8 cellular contexts compared by ENCODE assay signal in the genomic region with DNA sequence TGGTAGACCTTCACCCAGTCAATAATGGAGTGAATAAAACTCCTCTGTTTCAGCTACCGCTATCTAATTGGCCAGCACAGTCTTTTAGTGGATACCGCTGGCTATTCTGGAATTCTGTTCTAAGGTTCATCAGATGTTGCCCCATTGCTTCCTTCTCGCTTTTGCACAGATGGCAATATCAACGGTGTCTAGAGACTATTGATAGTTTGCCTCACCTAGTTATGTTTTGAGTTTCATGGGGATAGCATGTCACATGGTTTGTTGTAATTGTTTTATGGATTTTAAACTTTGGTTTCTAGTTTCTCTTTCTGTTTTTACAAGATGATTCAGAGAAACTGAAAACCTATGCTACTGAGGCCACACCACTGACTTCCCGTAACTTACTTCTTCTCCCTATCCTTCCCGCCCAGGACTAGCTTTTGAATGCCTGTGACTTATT. TPM values are rescaled to one million over a fixed set of nuclear protein-coding genes. Genes with fewer than 3 reads are reported as not detected.
DNase-seq lines count a peak whose midpoint lies in the region; ATAC-seq and TF ChIP-seq lines count a peak whose summit lies in the region.

No MANE protein-coding gene starts in this region.

- intact Hi-C loops in left ventricle myocardium inferior (cut with micrococcal nuclease) (no loop called here), Right ventricle myocardium inferior (cut with DNase I) (no loop called here), esophagus muscularis mucosa (cut with DNase I) (loop anchor here (10.0 kb wide), 1 partner anchor 559 kb away; a partner anchor contains a TSS)

- no peak overlapping the region for H2AFZ ChIP-seq in smooth muscle cell (ENCODE audit: low read depth)

- H3F3A ChIP-seq in smooth muscle cell (ENCODE audit: low read depth) = no peaks in the 10 kb centered on the region

- TF ChIP-seq EP300 in esophagus muscularis mucosa (IDR thresholded peaks at IDR 0.05) = no peak

- H3K4me2 ChIP-seq in smooth muscle cell = peak overlapping the region; percentile 97

- TF ChIP-seq CTCF in left ventricle myocardium inferior (IDR thresholded peaks at IDR 0.05; ENCODE audit: borderline replicate concordance) = no peak
- TF ChIP-seq CTCF in smooth muscle cell (IDR thresholded peaks at IDR 0.05; ENCODE audit: borderline replicate concordance, insufficient read depth, poor library complexity, severe bottlenecking) = no peak
- TF ChIP-seq CTCF in esophagus muscularis mucosa (IDR thresholded peaks at IDR 0.05) = no peak

- no peak for TF ChIP-seq POLR2A in erythroblast (IDR thresholded peaks at IDR 0.05; ENCODE audit: low read length)
- no peak for TF ChIP-seq POLR2A in esophagus muscularis mucosa (IDR thresholded peaks at IDR 0.05; ENCODE audit: low read depth)

- peak overlapping the region; percentile 98 for H3K9ac ChIP-seq in SK-N-MC (ENCODE audit: insufficient read length)
- peak overlapping the region; percentile 100 for H3K9ac ChIP-seq in smooth muscle cell (ENCODE audit: low read depth)

- H3K36me3 ChIP-seq in left ventricle myocardium inferior = no peaks in the 10 kb centered on the region
- H3K36me3 ChIP-seq in SK-N-MC (ENCODE audit: insufficient read depth, low read length) = peaks cover 16% of the 10 kb centered on the region
- H3K36me3 ChIP-seq in smooth muscle cell (ENCODE audit: low read depth) = no peaks in the 10 kb centered on the region
- peaks cover 0 to 5% (median 0%) of the 10 kb centered on the region in 4 donors for H3K36me3 ChIP-seq in esophagus muscularis mucosa

- WGBS in smooth muscle cell (ENCODE audit: low lambda C conversion rate) = 92% methylated on average over 6 of the region's 6 CpGs
- WGBS in esophagus muscularis mucosa = 82% methylated on average over 6 of the region's 6 CpGs

- no peak overlapping the region for H3K27ac ChIP-seq in left ventricle myocardium inferior (replicated peaks)
- 0 out of 2 replicates have a peak overlapping the region, but pooled peaks have one; percentile 16 for H3K27ac ChIP-seq in SK-N-MC
- H3K27ac ChIP-seq in smooth muscle cell (ENCODE audit: low read depth) = no peak overlapping the region
- H3K27ac ChIP-seq in esophagus muscularis mucosa (replicated peaks in 1 of 4) = no peak overlapping the region

- H3K4me3 ChIP-seq in left ventricle myocardium inferior = peak overlapping the region; percentile 88
- H3K4me3 ChIP-seq in SK-N-MC = peak overlapping the region; percentile 87
- H3K4me3 ChIP-seq in smooth muscle cell = peak overlapping the region; percentile 99
- peak overlapping the region in 2 of 4 donors; percentile 93 to 98 for H3K4me3 ChIP-seq in esophagus muscularis mucosa

- H3K79me2 ChIP-seq in smooth muscle cell (ENCODE audit: low read depth) = peaks cover 71% of the 10 kb centered on the region

- peaks cover 65% of the 10 kb centered on the region for H3K4me1 ChIP-seq in left ventricle myocardium inferior
- H3K4me1 ChIP-seq in smooth muscle cell (ENCODE audit: low read depth) = peaks cover 17% of the 10 kb centered on the region
- H3K4me1 ChIP-seq in esophagus muscularis mucosa = peaks cover 20 to 52% (median 46%) of the 10 kb centered on the region in 4 donors

- no peaks in the 10 kb centered on the region for H3K9me3 ChIP-seq in left ventricle myocardium inferior (replicated peaks)
- no peaks in the 10 kb centered on the region for H3K9me3 ChIP-seq in SK-N-MC (ENCODE audit: low read depth, low read length)
- H3K9me3 ChIP-seq in smooth muscle cell (replicated peaks; ENCODE audit: low read depth) = no peaks in the 10 kb centered on the region
- no peaks in the 10 kb centered on the region for H3K9me3 ChIP-seq in esophagus muscularis mucosa

- H3K27me3 ChIP-seq in left ventricle myocardium inferior (ENCODE audit: low read depth) (no peaks in the 10 kb centered on the region), smooth muscle cell (ENCODE audit: low read depth) (no peaks in the 10 kb centered on the region), esophagus muscularis mucosa (no peaks in the 10 kb centered on the region)

- no peak for ATAC-seq in Right ventricle myocardium inferior
- peak; percentile 41 for ATAC-seq in HG03045 (IDR thresholded peaks at IDR 0.05; ENCODE audit: unreplicated experiment)

- DNase-seq in left ventricle myocardium inferior = no peak
- no peak for DNase-seq in Right ventricle myocardium inferior (ENCODE audit: missing footprints)
- DNase-seq in SK-N-MC (ENCODE audit: low read depth, low spot score) = no peak
- peak; percentile 14 to 50 for DNase-seq in erythroblast (lab: John Stamatoyannopoulos, UW)
- no peak for DNase-seq in smooth muscle cell (lab: John Stamatoyannopoulos, UW; ENCODE audit: unreplicated experiment)
- DNase-seq in esophagus muscularis mucosa (ENCODE audit: extremely low spot score) = no peak
- DNase-seq in islet precursor cell = no peak

- H4K20me1 ChIP-seq in smooth muscle cell (ENCODE audit: low read depth) = peaks cover 46% of the 10 kb centered on the region

RNA-seq across cellular contexts. Expression of a gene that starts 2.0 kb away (rescaled TPM):
- 16.1 TPM for total RNA-seq in left ventricle myocardium inferior
- total RNA-seq in Right ventricle myocardium inferior = 13.2 TPM
- total RNA-seq in smooth muscle cell = 37.1 and 54.0 TPM in 2 replicates
- polyA plus RNA-seq in smooth muscle cell = 7.5 and 10.0 TPM in 2 replicates
- 10 to 100 TPM; 31.4 to 40.7 (median 34.9) TPM for total RNA-seq in esophagus muscularis mucosa

Comparison
In these comparisons a context has a peak if more than half of its experiments do, and no peak if none do; other contexts are left out.
1. DNase-seq: peak in erythroblast (2 of 2); none in left ventricle myocardium inferior (single experiment), Right ventricle myocardium inferior (single experiment), SK-N-MC (single experiment), smooth muscle cell (single experiment), esophagus muscularis mucosa (single experiment) and islet precursor cell (single experiment).